Comparison of ENCODE assay signal across 31 cellular contexts in the genomic region with DNA sequence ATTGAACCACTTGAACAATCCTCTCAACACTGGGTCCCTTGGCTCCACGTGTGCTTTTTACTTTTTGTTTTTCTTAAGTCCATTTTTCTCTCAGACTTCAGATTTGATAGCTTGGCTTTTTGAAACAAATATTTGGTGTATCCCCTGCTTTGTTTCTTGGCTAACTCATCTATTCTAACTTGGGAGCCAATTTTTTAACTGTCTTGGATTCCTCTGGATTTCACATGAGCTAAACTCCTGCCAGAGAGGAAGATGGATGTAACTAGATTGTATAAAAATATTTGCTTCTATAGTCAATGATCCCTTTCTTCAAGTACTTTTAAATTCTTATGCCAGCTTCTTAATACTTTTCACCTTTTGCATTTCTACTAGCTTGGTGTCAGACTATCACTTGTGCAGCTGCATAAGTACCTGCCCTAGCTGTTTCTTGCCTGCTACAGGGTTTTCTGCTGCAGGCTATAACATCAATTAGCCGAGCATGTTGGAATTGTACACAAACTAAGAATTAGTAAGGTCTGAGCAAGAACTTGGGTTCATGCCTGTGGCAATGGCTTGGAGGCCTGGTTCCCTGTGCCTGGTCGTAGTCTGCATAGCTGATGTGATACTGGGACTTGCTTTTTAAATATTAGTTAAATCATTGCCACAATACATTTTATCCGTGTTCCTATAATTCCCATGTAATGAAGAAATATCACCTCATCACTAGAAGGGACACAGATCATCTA.
"Had no signal": no experiment of that assay in that cellular context is flagged by ENCODE, and none has a peak within 500 bp of the region (broad histone marks: within the 10 kb centered on the region; RNA-seq: fewer than 3 reads in every experiment).

No MANE protein-coding gene starts in this region.

- H3K27me3 Mint-ChIP-seq: activated CD4-positive, alpha-beta memory T cell treated with anti-CD3 and anti-CD28 coated beads for 36 hours; central memory CD8-positive, alpha-beta T cell had no signal

- H3K27ac ChIP-seq: adrenal gland, breast epithelium, SK-N-MC, VCaP had no signal

- H3K36me3 Mint-ChIP-seq: activated CD4-positive, alpha-beta memory T cell treated with anti-CD3 and anti-CD28 coated beads for 36 hours; activated naive CD4-positive, alpha-beta T cell treated with anti-CD3 and anti-CD28 coated beads, Interleukin-2, amount 10 ng/mL, durations not matched to agents 7 days and 5 days; activated naive CD8-positive, alpha-beta T cell treated with anti-CD3 and anti-CD28 coated beads for 36 hours; T-cell had no signal

- H3K4me3 ChIP-seq: adrenal gland, breast epithelium, SK-N-MC had no signal

- H3K4me3 Mint-ChIP-seq: activated CD4-positive, alpha-beta memory T cell treated with anti-CD3 and anti-CD28 coated beads for 36 hours; activated CD4-positive, alpha-beta T cell treated with anti-CD3 and anti-CD28 coated beads, Interleukin-2, amount 10 ng/mL, durations not matched to agents 7 days and 5 days; activated naive CD4-positive, alpha-beta T cell treated with anti-CD3 and anti-CD28 coated beads, Interleukin-2, amount 10 ng/mL, durations not matched to agents 7 days and 5 days; activated naive CD8-positive, alpha-beta T cell treated with anti-CD3 and anti-CD28 coated beads for 36 hours; activated T-cell treated with anti-CD3 and anti-CD28 coated beads, Interleukin-2, amount 50 U/mL, for 72 hours; central memory CD8-positive, alpha-beta T cell; T-cell had no signal

- DNase-seq: activated CD4-positive, alpha-beta memory T cell treated with anti-CD3 and anti-CD28 coated beads for 36 hours; activated CD4-positive, alpha-beta T cell treated with anti-CD3 and anti-CD28 coated beads, Interleukin-2, amount 10 ng/mL, durations not matched to agents 7 days and 5 days; activated CD4-positive, CD25-positive, alpha-beta regulatory T cell; activated gamma-delta T cell treated with Interleukin-2 at 50 U/mL for 16 hours; activated naive CD4-positive, alpha-beta T cell treated with anti-CD3 and anti-CD28 coated beads, Interleukin-2, amount 10 ng/mL, durations not matched to agents 7 days and 5 days; activated naive CD8-positive, alpha-beta T cell treated with anti-CD3 and anti-CD28 coated beads for 36 hours; activated T-cell treated with anti-CD3 and anti-CD28 coated beads for 4 hours; activated T-cell treated with anti-CD3 and anti-CD28 coated beads, Interleukin-2, amount 50 U/mL, for 72 hours; adrenal gland; anterior cingulate cortex; Kasumi-1; KBM-7; NCI-H1048; NCI-H1417; NCI-H2029; NCI-H2107; NCI-H2171 treated with DMSO at 0.1 percent for 48 hours; NCI-H345; NCI-H510A; NCI-H526 treated with DMSO at 0.1 percent for 48 hours; NCI-H82; OCI-M1; RPMI8226; T-cell had no signal

- H3K4me1 Mint-ChIP-seq: activated CD4-positive, alpha-beta T cell treated with anti-CD3 and anti-CD28 coated beads, Interleukin-2, amount 10 ng/mL, durations not matched to agents 7 days and 5 days; activated naive CD4-positive, alpha-beta T cell treated with anti-CD3 and anti-CD28 coated beads, Interleukin-2, amount 10 ng/mL, durations not matched to agents 7 days and 5 days; central memory CD8-positive, alpha-beta T cell; T-cell had no signal

- H3K9me3 ChIP-seq: adrenal gland, breast epithelium had no signal

- H3K9me3 Mint-ChIP-seq: activated CD4-positive, alpha-beta memory T cell treated with anti-CD3 and anti-CD28 coated beads for 36 hours; activated CD4-positive, alpha-beta T cell treated with anti-CD3 and anti-CD28 coated beads, Interleukin-2, amount 10 ng/mL, durations not matched to agents 7 days and 5 days; activated naive CD4-positive, alpha-beta T cell treated with anti-CD3 and anti-CD28 coated beads, Interleukin-2, amount 10 ng/mL, durations not matched to agents 7 days and 5 days; activated naive CD8-positive, alpha-beta T cell treated with anti-CD3 and anti-CD28 coated beads for 36 hours; activated T-cell treated with anti-CD3 and anti-CD28 coated beads, Interleukin-2, amount 50 U/mL, for 72 hours; activated T-helper 2 cell treated with anti-CD3 and anti-CD28 coated beads, Interferon-gamma antibody, Interleukin-2, Interleukin-4, amounts not matched to agents 10 μg/mL and 5 μg/mL and 100 μg/mL, durations not matched to agents 14 hours and 24 hours and 36 hours; central memory CD8-positive, alpha-beta T cell; T-cell had no signal

- H3K4me1 ChIP-seq: adrenal gland, breast epithelium had no signal

- H3K27me3 ChIP-seq: adrenal gland, breast epithelium had no signal

- H3K27ac Mint-ChIP-seq: activated CD4-positive, alpha-beta memory T cell treated with anti-CD3 and anti-CD28 coated beads for 36 hours; activated CD4-positive, alpha-beta T cell treated with anti-CD3 and anti-CD28 coated beads, Interleukin-2, amount 10 ng/mL, durations not matched to agents 7 days and 5 days; activated naive CD4-positive, alpha-beta T cell treated with anti-CD3 and anti-CD28 coated beads, Interleukin-2, amount 10 ng/mL, durations not matched to agents 7 days and 5 days; activated naive CD8-positive, alpha-beta T cell treated with anti-CD3 and anti-CD28 coated beads for 36 hours; activated T-cell treated with anti-CD3 and anti-CD28 coated beads, Interleukin-2, amount 50 U/mL, for 72 hours; activated T-helper 2 cell treated with anti-CD3 and anti-CD28 coated beads, Interferon-gamma antibody, Interleukin-2, Interleukin-4, amounts not matched to agents 10 μg/mL and 5 μg/mL and 100 μg/mL, durations not matched to agents 14 hours and 24 hours and 36 hours; T-cell had no signal

- ATAC-seq: activated T-cell treated with anti-CD3 and anti-CD28 coated beads, Interleukin-2, amount 50 U/mL, for 72 hours; Panc1; Right ventricle myocardium inferior; T-cell had no signal

- H3K36me3 ChIP-seq: adrenal gland, breast epithelium had no signal
